Comparison of ENCODE assay signal across 15 cellular contexts in genomic region chr7:2024227-2024918, GRCh38.
DNase-seq lines count a peak whose midpoint lies in the region; ATAC-seq and TF ChIP-seq lines count a peak whose summit lies in the region.
"Had no signal": no experiment of that assay in that cellular context is flagged by ENCODE, and none has a peak within 500 bp of the region (broad histone marks: within the 10 kb centered on the region; RNA-seq: fewer than 3 reads in every experiment).

No MANE protein-coding gene starts in this region.

- intact Hi-C loops in psoas muscle (cut with DNase I): no loop called here

- DNase-seq in H7 (peak; percentile 23), NT2/D1 (ENCODE audit: low read depth, low spot score) (peak; percentile 28), erythroblast (lab: John Stamatoyannopoulos, UW) (peak; percentile 9 to 18), psoas muscle (peak; percentile 14 to 48), globus pallidus (ENCODE audit: low spot score) (no peak), cerebellar cortex (ENCODE audit: low spot score) (no peak)
- DNase-seq in stimulated activated naive CD8-positive, alpha-beta T cell treated with anti-CD3 and anti-CD28 coated beads, Interleukin-15, amount 100 ng/mL, for 72 hours: no peak
- DNase-seq: activated CD4-positive, alpha-beta T cell treated with anti-CD3 and anti-CD28 coated beads, Interleukin-2, amount 10 ng/mL, durations not matched to agents 24 days and 14 days; CD4-positive, alpha-beta T cell; midbrain; NCI-H1092; SW 1271 had no signal

- H3K4me1 ChIP-seq in NT2/D1 (ENCODE audit: insufficient read depth, insufficient read length) (no peaks in the 10 kb centered on the region), psoas muscle (peaks cover 6% of the 10 kb centered on the region)
- H3K4me1 ChIP-seq: body of pancreas, prostate gland had no signal

- no peak overlapping the region for H3K4me3 Mint-ChIP-seq in stimulated activated naive CD8-positive, alpha-beta T cell treated with anti-CD3 and anti-CD28 coated beads, Interleukin-15, amount 100 ng/mL, for 72 hours
- H3K4me3 Mint-ChIP-seq: activated CD4-positive, alpha-beta T cell treated with anti-CD3 and anti-CD28 coated beads, Interleukin-2, amount 10 ng/mL, durations not matched to agents 24 days and 14 days; CD4-positive, alpha-beta T cell had no signal

- H3K27ac ChIP-seq in psoas muscle: no peak overlapping the region
- H3K27ac ChIP-seq: prostate gland had no signal

- H3K9ac ChIP-seq in NT2/D1 (ENCODE audit: insufficient read length, low read depth): no peak overlapping the region

- no peak overlapping the region for H3K4me3 ChIP-seq in H7 (ENCODE audit: insufficient read depth, low read depth, low read length)
- no peak overlapping the region for H3K4me3 ChIP-seq in NT2/D1 (ENCODE audit: insufficient read length, low read depth)
- H3K4me3 ChIP-seq in psoas muscle: no peak overlapping the region
- H3K4me3 ChIP-seq: body of pancreas, prostate gland had no signal

- H3K9me3 ChIP-seq in NT2/D1 (ENCODE audit: insufficient read depth, low read length) (peaks cover 34% of the 10 kb centered on the region), psoas muscle (peaks cover 14% of the 10 kb centered on the region)
- H3K9me3 ChIP-seq: prostate gland had no signal

- H3K27me3 Mint-ChIP-seq in stimulated activated naive CD8-positive, alpha-beta T cell treated with anti-CD3 and anti-CD28 coated beads, Interleukin-15, amount 100 ng/mL, for 72 hours: no peaks in the 10 kb centered on the region
- H3K27me3 Mint-ChIP-seq: CD4-positive, alpha-beta T cell had no signal

- H3K36me3 ChIP-seq in H7 (replicated peaks; ENCODE audit: control insufficient read depth, insufficient read depth, low read length) (no peaks in the 10 kb centered on the region), NT2/D1 (ENCODE audit: insufficient read depth, insufficient read length, low read length) (no peaks in the 10 kb centered on the region), psoas muscle (ENCODE audit: insufficient read depth in 1 of 2, low read depth in 1 of 2) (no peaks in the 10 kb centered on the region)
- H3K36me3 ChIP-seq: prostate gland had no signal

- no peaks in the 10 kb centered on the region for H3K27me3 ChIP-seq in H7 (ENCODE audit: control insufficient read depth, insufficient read depth, low read length)
- no peaks in the 10 kb centered on the region for H3K27me3 ChIP-seq in NT2/D1 (ENCODE audit: insufficient read depth, insufficient read length)
- no peaks in the 10 kb centered on the region for H3K27me3 ChIP-seq in psoas muscle (ENCODE audit: insufficient read depth in 3 of 3, low read length in 2 of 3)
- H3K27me3 ChIP-seq: body of pancreas had no signal

- TF ChIP-seq CTCF in psoas muscle (IDR thresholded peaks at IDR 0.05): no peak

- H3K9me3 Mint-ChIP-seq in stimulated activated naive CD8-positive, alpha-beta T cell treated with anti-CD3 and anti-CD28 coated beads, Interleukin-15, amount 100 ng/mL, for 72 hours: peaks cover 28 to 29% of the 10 kb centered on the region in 2 donors

- TF ChIP-seq POLR2A in erythroblast (IDR thresholded peaks at IDR 0.05; ENCODE audit: low read length): no peak

- H3K4me1 Mint-ChIP-seq in stimulated activated naive CD8-positive, alpha-beta T cell treated with anti-CD3 and anti-CD28 coated beads, Interleukin-15, amount 100 ng/mL, for 72 hours: peaks cover 32% of the 10 kb centered on the region

- no peak overlapping the region for H3K27ac Mint-ChIP-seq in stimulated activated naive CD8-positive, alpha-beta T cell treated with anti-CD3 and anti-CD28 coated beads, Interleukin-15, amount 100 ng/mL, for 72 hours
- H3K27ac Mint-ChIP-seq: activated CD4-positive, alpha-beta T cell treated with anti-CD3 and anti-CD28 coated beads, Interleukin-2, amount 10 ng/mL, durations not matched to agents 24 days and 14 days; CD4-positive, alpha-beta T cell had no signal

- 83 to 86% (median 85%) methylated on average over 8 of the region's 8 CpGs for WGBS in psoas muscle, 3 donors

- ATAC-seq in psoas muscle: no peak
- ATAC-seq in GM18519 (IDR thresholded peaks at IDR 0.05; ENCODE audit: low FRiP score, unreplicated experiment): no peak
- no peak for ATAC-seq in stimulated activated naive CD8-positive, alpha-beta T cell treated with anti-CD3 and anti-CD28 coated beads, Interleukin-15, amount 100 ng/mL, for 72 hours
- ATAC-seq: body of pancreas had no signal

Comparison
In these comparisons a context has a peak if more than half of its experiments do, and no peak if none do; other contexts are left out.
1. DNase-seq: peak in H7 (single experiment), NT2/D1 (single experiment), erythroblast (2 of 2) and psoas muscle (2 of 2); none in globus pallidus (single experiment), stimulated activated naive CD8-positive, alpha-beta T cell treated with anti-CD3 and anti-CD28 coated beads, Interleukin-15, amount 100 ng/mL, for 72 hours (0 of 2) and cerebellar cortex (single experiment).